In genomic region chr11:68092411-68092810, GRCh38 we compare ENCODE assay signal across 1 cellular context.
TF ChIP-seq lines count a peak whose summit lies in the region.

No MANE protein-coding gene starts in this region.

TF ChIP-seq in GM23338, 12 proteins besides CTCF, POLR2A, EP300 and RAD21 (continued from another document):
- TF ChIP-seq REST (IDR thresholded peaks at IDR 0.05; ENCODE audit: unreplicated experiment): no peak
- no peak for TF ChIP-seq ZNF462 (CRISPR knock-in tag; IDR thresholded peaks at IDR 0.05)
- no peak for TF ChIP-seq ZNF331 (CRISPR knock-in tag; IDR thresholded peaks at IDR 0.05; ENCODE audit: low read depth)
- no peak for TF ChIP-seq STAT1 (IDR thresholded peaks at IDR 0.05; ENCODE audit: unreplicated experiment)
